ENCODE assay signal across 15 cellular contexts in genomic region chr4:121913667-121914066, GRCh38. TPM values are rescaled to one million over a fixed set of nuclear protein-coding genes. Genes with fewer than 3 reads are reported as not detected.
DNase-seq lines count a peak whose midpoint lies in the region; ATAC-seq lines count a peak whose summit lies in the region.
"Had no signal": no experiment of that assay in that cellular context is flagged by ENCODE, and none has a peak within 500 bp of the region (broad histone marks: within the 10 kb centered on the region; RNA-seq: fewer than 3 reads in every experiment).

No MANE protein-coding gene starts in this region.

- peak; percentile 86 for ATAC-seq in activated CD4-positive, alpha-beta T cell treated with anti-CD3 and anti-CD28 coated beads for 36 hours
- peak; percentile 70 for ATAC-seq in activated T-helper 17 cell treated with anti-CD3 and anti-CD28 coated beads, Interleukin-2, amount 50 U/mL, for 72 hours (replicated peaks)
- no peak for ATAC-seq in GM19351 (IDR thresholded peaks at IDR 0.05; ENCODE audit: unreplicated experiment)
- ATAC-seq in GM18873 (IDR thresholded peaks at IDR 0.05; ENCODE audit: low FRiP score, unreplicated experiment): no peak
- ATAC-seq: HepG2 had no signal

- DNase-seq in activated CD4-positive, alpha-beta T cell treated with anti-CD3 and anti-CD28 coated beads for 36 hours: peak; percentile 23
- no peak for DNase-seq in activated CD4-positive, alpha-beta T cell treated with anti-CD3 and anti-CD28 coated beads, Interleukin-2, amount 10 ng/mL, durations not matched to agents 24 days and 14 days
- peak; percentile 4 for DNase-seq in ELR (ENCODE audit: low read depth)
- DNase-seq in fibroblast of peridontal ligament (ENCODE audit: extremely low read depth): peak; percentile 8
- DNase-seq in hypothalamus (lab: John Stamatoyannopoulos, UW): no peak
- DNase-seq: AML-193; Caco-2; CD8-positive, alpha-beta memory T cell; GOT3; H9 had no signal

- no peak overlapping the region for H3K4me3 Mint-ChIP-seq in activated CD4-positive, alpha-beta T cell treated with anti-CD3 and anti-CD28 coated beads for 36 hours
- no peak overlapping the region for H3K4me3 Mint-ChIP-seq in activated CD4-positive, alpha-beta T cell treated with anti-CD3 and anti-CD28 coated beads, Interleukin-2, amount 10 ng/mL, durations not matched to agents 24 days and 14 days
- no peak overlapping the region for H3K4me3 Mint-ChIP-seq in activated T-helper 17 cell treated with anti-CD3 and anti-CD28 coated beads, Interleukin-2, amount 50 U/mL, for 72 hours
- H3K4me3 Mint-ChIP-seq: CD8-positive, alpha-beta memory T cell; H9 had no signal

- CTCF ChIA-PET in activated CD4-positive, alpha-beta T cell treated with anti-CD3 and anti-CD28 coated beads for 36 hours (lab: Charles Lee): interaction anchor here (0.8 to 5.3 kb wide), 2 partner anchors 13 to 25 kb away, joined by 3 to 29 read pairs; no protein-coding TSS in a partner anchor

- peaks cover 7% of the 10 kb centered on the region for H3K27me3 Mint-ChIP-seq in activated CD4-positive, alpha-beta T cell treated with anti-CD3 and anti-CD28 coated beads for 36 hours
- H3K27me3 Mint-ChIP-seq in activated CD4-positive, alpha-beta T cell treated with anti-CD3 and anti-CD28 coated beads, Interleukin-2, amount 10 ng/mL, durations not matched to agents 24 days and 14 days: peaks cover 5% of the 10 kb centered on the region
- H3K27me3 Mint-ChIP-seq in activated T-helper 17 cell treated with anti-CD3 and anti-CD28 coated beads, Interleukin-2, amount 50 U/mL, for 72 hours: no peaks in the 10 kb centered on the region

- H3K4me1 Mint-ChIP-seq in activated CD4-positive, alpha-beta T cell treated with anti-CD3 and anti-CD28 coated beads for 36 hours: peaks cover 7% of the 10 kb centered on the region
- no peaks in the 10 kb centered on the region for H3K4me1 Mint-ChIP-seq in activated CD4-positive, alpha-beta T cell treated with anti-CD3 and anti-CD28 coated beads, Interleukin-2, amount 10 ng/mL, durations not matched to agents 24 days and 14 days
- H3K4me1 Mint-ChIP-seq in activated T-helper 17 cell treated with anti-CD3 and anti-CD28 coated beads, Interleukin-2, amount 50 U/mL, for 72 hours: no peaks in the 10 kb centered on the region
- H3K4me1 Mint-ChIP-seq: H9 had no signal

- H3K9me3 Mint-ChIP-seq in activated CD4-positive, alpha-beta T cell treated with anti-CD3 and anti-CD28 coated beads for 36 hours (ENCODE audit: low read depth): no peaks in the 10 kb centered on the region
- no peaks in the 10 kb centered on the region for H3K9me3 Mint-ChIP-seq in activated CD4-positive, alpha-beta T cell treated with anti-CD3 and anti-CD28 coated beads, Interleukin-2, amount 10 ng/mL, durations not matched to agents 24 days and 14 days
- H3K9me3 Mint-ChIP-seq in activated T-helper 17 cell treated with anti-CD3 and anti-CD28 coated beads, Interleukin-2, amount 50 U/mL, for 72 hours: peaks cover 3% of the 10 kb centered on the region
- H3K9me3 Mint-ChIP-seq: CD8-positive, alpha-beta memory T cell; H9 had no signal

- POLR2A ChIA-PET in activated CD4-positive, alpha-beta T cell treated with anti-CD3 and anti-CD28 coated beads for 36 hours (lab: Charles Lee): no interaction called here

- H3K36me3 Mint-ChIP-seq in activated CD4-positive, alpha-beta T cell treated with anti-CD3 and anti-CD28 coated beads for 36 hours (ENCODE audit: low read depth): no peaks in the 10 kb centered on the region
- no peaks in the 10 kb centered on the region for H3K36me3 Mint-ChIP-seq in activated CD4-positive, alpha-beta T cell treated with anti-CD3 and anti-CD28 coated beads, Interleukin-2, amount 10 ng/mL, durations not matched to agents 24 days and 14 days (ENCODE audit: low read depth)
- H3K36me3 Mint-ChIP-seq in activated T-helper 17 cell treated with anti-CD3 and anti-CD28 coated beads, Interleukin-2, amount 50 U/mL, for 72 hours (ENCODE audit: low read depth): no peaks in the 10 kb centered on the region

- intact Hi-C loops in activated CD4-positive, alpha-beta T cell treated with anti-CD3 and anti-CD28 coated beads for 36 hours (cut with DNase I, micrococcal nuclease): no loop called here
- intact Hi-C loops in activated CD4-positive, alpha-beta T cell treated with anti-CD3 and anti-CD28 coated beads, Interleukin-2, amount 10 ng/mL, durations not matched to agents 24 days and 14 days (cut with micrococcal nuclease): no loop called here

- no peak overlapping the region for H3K27ac Mint-ChIP-seq in activated CD4-positive, alpha-beta T cell treated with anti-CD3 and anti-CD28 coated beads for 36 hours
- H3K27ac Mint-ChIP-seq in activated CD4-positive, alpha-beta T cell treated with anti-CD3 and anti-CD28 coated beads, Interleukin-2, amount 10 ng/mL, durations not matched to agents 24 days and 14 days: no peak overlapping the region
- peak overlapping the region; percentile 23 for H3K27ac Mint-ChIP-seq in activated T-helper 17 cell treated with anti-CD3 and anti-CD28 coated beads, Interleukin-2, amount 50 U/mL, for 72 hours
- H3K27ac Mint-ChIP-seq: CD8-positive, alpha-beta memory T cell had no signal

RNA-seq across cellular contexts. Expression of gene TRPC3, which starts 38.2 kb away (rescaled TPM):
- total RNA-seq in activated CD4-positive, alpha-beta T cell treated with anti-CD3 and anti-CD28 coated beads for 36 hours: 1 to 10 TPM in 1 of 2 experiments, under 1 TPM in 1; 0.95 to 1.1 TPM
- 2.7 and 3.1 TPM in 2 replicates for total RNA-seq in activated CD4-positive, alpha-beta T cell treated with anti-CD3 and anti-CD28 coated beads, Interleukin-2, amount 10 ng/mL, durations not matched to agents 24 days and 14 days
- under 1 TPM; 0.53 to 0.95 TPM for total RNA-seq in activated T-helper 17 cell treated with anti-CD3 and anti-CD28 coated beads, Interleukin-2, amount 50 U/mL, for 72 hours
- total RNA-seq: G401, HepG2 had no signal

RNA-seq across cellular contexts. Expression of gene BBS7, which starts 43.4 kb away (rescaled TPM):
- 10 to 100 TPM; 15.0 to 16.3 TPM for total RNA-seq in activated CD4-positive, alpha-beta T cell treated with anti-CD3 and anti-CD28 coated beads for 36 hours
- total RNA-seq in activated CD4-positive, alpha-beta T cell treated with anti-CD3 and anti-CD28 coated beads, Interleukin-2, amount 10 ng/mL, durations not matched to agents 24 days and 14 days: 18.3 and 18.7 TPM in 2 replicates
- total RNA-seq in activated T-helper 17 cell treated with anti-CD3 and anti-CD28 coated beads, Interleukin-2, amount 50 U/mL, for 72 hours: 10 to 100 TPM; 12.1 to 17.8 TPM

Comparison
In these comparisons a context has a peak if more than half of its experiments do, and no peak if none do; other contexts are left out.
1. DNase-seq: peak in activated CD4-positive, alpha-beta T cell treated with anti-CD3 and anti-CD28 coated beads for 36 hours (single experiment), ELR (single experiment) and fibroblast of peridontal ligament (single experiment); none in activated CD4-positive, alpha-beta T cell treated with anti-CD3 and anti-CD28 coated beads, Interleukin-2, amount 10 ng/mL, durations not matched to agents 24 days and 14 days (single experiment) and hypothalamus (0 of 51).
2. ATAC-seq: peak in activated CD4-positive, alpha-beta T cell treated with anti-CD3 and anti-CD28 coated beads for 36 hours (single experiment) and activated T-helper 17 cell treated with anti-CD3 and anti-CD28 coated beads, Interleukin-2, amount 50 U/mL, for 72 hours (single experiment); none in GM19351 (single experiment) and GM18873 (single experiment).